ENCODE assay signal across 9 cellular contexts in genomic region chr5:138844812-138845513, GRCh38. TPM values are rescaled to one million over a fixed set of nuclear protein-coding genes. Genes with fewer than 3 reads are reported as not detected.
A peak's percentile ranks its signal among the peaks of the same experiment; 100 is the strongest.
DNase-seq lines count a peak whose midpoint lies in the region; ATAC-seq and TF ChIP-seq lines count a peak whose summit lies in the region.
"Had no signal": no experiment of that assay in that cellular context is flagged by ENCODE, and none has a peak within 500 bp of the region (broad histone marks: within the 10 kb centered on the region; RNA-seq: fewer than 3 reads in every experiment).

No MANE protein-coding gene starts in this region.

- H3K27ac Mint-ChIP-seq in mesothelial cell of epicardium = peak overlapping the region; percentile 74
- H3K27ac Mint-ChIP-seq in CD8-positive, alpha-beta T cell = no peak overlapping the region
- H3K27ac Mint-ChIP-seq: naive B cell had no signal

- no peaks in the 10 kb centered on the region for H3K27me3 Mint-ChIP-seq in mesothelial cell of epicardium (ENCODE audit: low read depth)
- H3K27me3 Mint-ChIP-seq in CD8-positive, alpha-beta T cell (ENCODE audit: low read depth) = peaks cover 5% of the 10 kb centered on the region
- H3K27me3 Mint-ChIP-seq: naive B cell had no signal

- 32 to 52% (median 45%) methylated on average over 6 of the region's 6 CpGs for WGBS in heart left ventricle, 4 donors

- no peak overlapping the region for H3K4me3 Mint-ChIP-seq in mesothelial cell of epicardium
- H3K4me3 Mint-ChIP-seq in CD8-positive, alpha-beta T cell = no peak overlapping the region
- H3K4me3 Mint-ChIP-seq: naive B cell had no signal

- H3K9me3 ChIP-seq in heart left ventricle (no peaks in the 10 kb centered on the region), endocrine pancreas (ENCODE audit: control insufficient read depth, low read length) (no peaks in the 10 kb centered on the region)
- H3K9me3 ChIP-seq in CD8-positive, alpha-beta T cell (ENCODE audit: low read length) = no peaks in the 10 kb centered on the region

- DNase-seq in heart left ventricle = no peak
- DNase-seq in Right ventricle myocardium superior = no peak
- DNase-seq in mesothelial cell of epicardium (ENCODE audit: low spot score in 2 of 2, unreplicated experiment in 2 of 2) = no peak
- DNase-seq in NCI-H1092 treated with DMSO at 0.1 percent for 48 hours (lab: John Stamatoyannopoulos, UW) = no peak
- no peak for DNase-seq in activated CD4-positive, alpha-beta T cell treated with anti-CD3 and anti-CD28 coated beads for 1 hour
- no peak for DNase-seq in CD8-positive, alpha-beta T cell
- DNase-seq: naive B cell had no signal

- H3K4me3 ChIP-seq in heart left ventricle = no peak overlapping the region
- H3K4me3 ChIP-seq in endocrine pancreas (ENCODE audit: control insufficient read depth, insufficient read depth, low read length) = peak overlapping the region; percentile 17
- H3K4me3 ChIP-seq in CD8-positive, alpha-beta T cell (ENCODE audit: low read depth, low read length) = no peak overlapping the region

- no peak overlapping the region for H3K9ac ChIP-seq in endocrine pancreas (ENCODE audit: control insufficient read depth, insufficient read depth, low read length)

- CTCF ChIA-PET in CD8-positive, alpha-beta T cell (lab: Charles Lee) = interaction anchor here (0.9 kb wide), 1 partner anchor 41 kb away, joined by 3 read pairs; no protein-coding TSS in a partner anchor

- POLR2A ChIA-PET in CD8-positive, alpha-beta T cell (lab: Charles Lee) = interaction anchor here (0.7 kb wide), 1 partner anchor 8 kb away, joined by 3 read pairs; no protein-coding TSS in a partner anchor

- peaks cover 50% of the 10 kb centered on the region for H3K4me1 Mint-ChIP-seq in mesothelial cell of epicardium
- H3K4me1 Mint-ChIP-seq in CD8-positive, alpha-beta T cell (ENCODE audit: low read depth) = no peaks in the 10 kb centered on the region

- TF ChIP-seq CTCF in heart left ventricle (IDR thresholded peaks at IDR 0.05) (no peak), mesothelial cell of epicardium (IDR thresholded peaks at IDR 0.05; ENCODE audit: unreplicated experiment) (no peak)
- no peak for TF ChIP-seq CTCF in CD8-positive, alpha-beta T cell (IDR thresholded peaks at IDR 0.05)

- no peak for TF ChIP-seq POLR2A in heart left ventricle (IDR thresholded peaks at IDR 0.05)

- peak in 3 of 4 donors; percentile 76 to 82 (median 79) for ATAC-seq in heart left ventricle
- no peak for ATAC-seq in Right ventricle myocardium superior (ENCODE audit: poor library complexity)
- no peak for ATAC-seq in HG03460 (IDR thresholded peaks at IDR 0.05; ENCODE audit: unreplicated experiment)
- ATAC-seq in CD8-positive, alpha-beta T cell = no peak

- peaks cover 0 to 11% (median 0%) of the 10 kb centered on the region in 9 donors for H3K36me3 ChIP-seq in heart left ventricle
- no peaks in the 10 kb centered on the region for H3K36me3 ChIP-seq in endocrine pancreas (ENCODE audit: control insufficient read depth, insufficient read depth, low read length)
- H3K36me3 ChIP-seq in CD8-positive, alpha-beta T cell (ENCODE audit: insufficient read depth, low read length) = no peaks in the 10 kb centered on the region

- H3K27ac ChIP-seq in heart left ventricle = peak overlapping the region in 5 of 12 donors; percentile 0 to 63 (median 8)
- H3K27ac ChIP-seq in CD8-positive, alpha-beta T cell (ENCODE audit: low read depth, low read length) = no peak overlapping the region

- H3K4me1 ChIP-seq in heart left ventricle = peaks cover 17 to 82% (median 53%) of the 10 kb centered on the region in 12 donors
- peaks cover 30% of the 10 kb centered on the region for H3K4me1 ChIP-seq in endocrine pancreas (ENCODE audit: control insufficient read depth, insufficient read depth, low read length)
- H3K4me1 ChIP-seq in CD8-positive, alpha-beta T cell (ENCODE audit: insufficient read depth, low read length) = no peaks in the 10 kb centered on the region

- intact Hi-C loops in heart left ventricle (cut with DNase I) (no loop called here), Right ventricle myocardium superior (cut with DNase I) (no loop called here)
- intact Hi-C loops in CD8-positive, alpha-beta T cell (cut with DNase I, micrococcal nuclease) = no loop called here

- peaks cover 4% of the 10 kb centered on the region for H3K36me3 Mint-ChIP-seq in mesothelial cell of epicardium
- H3K36me3 Mint-ChIP-seq in CD8-positive, alpha-beta T cell = no peaks in the 10 kb centered on the region
- H3K36me3 Mint-ChIP-seq: naive B cell had no signal

- H3K27me3 ChIP-seq in heart left ventricle = no peaks in the 10 kb centered on the region
- no peaks in the 10 kb centered on the region for H3K27me3 ChIP-seq in endocrine pancreas (ENCODE audit: control insufficient read depth, insufficient read depth, low read length)
- H3K27me3 ChIP-seq in CD8-positive, alpha-beta T cell (ENCODE audit: insufficient read depth, low read length) = no peaks in the 10 kb centered on the region

- H3K9me3 Mint-ChIP-seq in mesothelial cell of epicardium = no peaks in the 10 kb centered on the region
- H3K9me3 Mint-ChIP-seq in CD8-positive, alpha-beta T cell = no peaks in the 10 kb centered on the region
- H3K9me3 Mint-ChIP-seq: naive B cell had no signal

RNA-seq across cellular contexts. Expression of gene LRRTM2, which starts 30.2 kb away (rescaled TPM):
- total RNA-seq in heart left ventricle (under 1 TPM in 2 of 9 donors, not detected in 7; 0.16 TPM), Right ventricle myocardium superior (not detected), mesothelial cell of epicardium (0.09 to 0.18 TPM (median 0.13 TPM) in 3 replicates)
- polyA plus RNA-seq in heart left ventricle = under 1 TPM; 0.06 to 0.23 TPM
- total RNA-seq in CD8-positive, alpha-beta T cell = under 1 TPM in 1 of 2 experiments, not detected in 1; 0.28 TPM

Comparison
In these comparisons a context has a peak if more than half of its experiments do, and no peak if none do; other contexts are left out.
1. ATAC-seq: peak in heart left ventricle (3 of 4); none in Right ventricle myocardium superior (single experiment), HG03460 (single experiment) and CD8-positive, alpha-beta T cell (single experiment).